ENCODE assay signal across 1 cellular context in genomic region chr4:2744576-2745270, GRCh38.
TF ChIP-seq lines count a peak whose summit lies in the region.

No MANE protein-coding gene starts in this region.

TF ChIP-seq in HepG2, 621 proteins besides CTCF, POLR2A, EP300 and RAD21:
- TF ChIP-seq FLYWCH1 (CRISPR knock-in tag; IDR thresholded peaks at IDR 0.05) (no peak), GABPA (IDR thresholded peaks at IDR 0.05; ENCODE audit: low read depth, low read length) (no peak), GABPA (CRISPR knock-in tag; IDR thresholded peaks at IDR 0.05; ENCODE audit: low read depth) (no peak), AGO2 (optimal IDR thresholded peaks at IDR 0.05; ENCODE audit: low read depth, low read length) (peak; percentile 29), HNF4A (CRISPR knock-in tag; IDR thresholded peaks at IDR 0.05) (no peak)
- TF ChIP-seq, protein P1, sequence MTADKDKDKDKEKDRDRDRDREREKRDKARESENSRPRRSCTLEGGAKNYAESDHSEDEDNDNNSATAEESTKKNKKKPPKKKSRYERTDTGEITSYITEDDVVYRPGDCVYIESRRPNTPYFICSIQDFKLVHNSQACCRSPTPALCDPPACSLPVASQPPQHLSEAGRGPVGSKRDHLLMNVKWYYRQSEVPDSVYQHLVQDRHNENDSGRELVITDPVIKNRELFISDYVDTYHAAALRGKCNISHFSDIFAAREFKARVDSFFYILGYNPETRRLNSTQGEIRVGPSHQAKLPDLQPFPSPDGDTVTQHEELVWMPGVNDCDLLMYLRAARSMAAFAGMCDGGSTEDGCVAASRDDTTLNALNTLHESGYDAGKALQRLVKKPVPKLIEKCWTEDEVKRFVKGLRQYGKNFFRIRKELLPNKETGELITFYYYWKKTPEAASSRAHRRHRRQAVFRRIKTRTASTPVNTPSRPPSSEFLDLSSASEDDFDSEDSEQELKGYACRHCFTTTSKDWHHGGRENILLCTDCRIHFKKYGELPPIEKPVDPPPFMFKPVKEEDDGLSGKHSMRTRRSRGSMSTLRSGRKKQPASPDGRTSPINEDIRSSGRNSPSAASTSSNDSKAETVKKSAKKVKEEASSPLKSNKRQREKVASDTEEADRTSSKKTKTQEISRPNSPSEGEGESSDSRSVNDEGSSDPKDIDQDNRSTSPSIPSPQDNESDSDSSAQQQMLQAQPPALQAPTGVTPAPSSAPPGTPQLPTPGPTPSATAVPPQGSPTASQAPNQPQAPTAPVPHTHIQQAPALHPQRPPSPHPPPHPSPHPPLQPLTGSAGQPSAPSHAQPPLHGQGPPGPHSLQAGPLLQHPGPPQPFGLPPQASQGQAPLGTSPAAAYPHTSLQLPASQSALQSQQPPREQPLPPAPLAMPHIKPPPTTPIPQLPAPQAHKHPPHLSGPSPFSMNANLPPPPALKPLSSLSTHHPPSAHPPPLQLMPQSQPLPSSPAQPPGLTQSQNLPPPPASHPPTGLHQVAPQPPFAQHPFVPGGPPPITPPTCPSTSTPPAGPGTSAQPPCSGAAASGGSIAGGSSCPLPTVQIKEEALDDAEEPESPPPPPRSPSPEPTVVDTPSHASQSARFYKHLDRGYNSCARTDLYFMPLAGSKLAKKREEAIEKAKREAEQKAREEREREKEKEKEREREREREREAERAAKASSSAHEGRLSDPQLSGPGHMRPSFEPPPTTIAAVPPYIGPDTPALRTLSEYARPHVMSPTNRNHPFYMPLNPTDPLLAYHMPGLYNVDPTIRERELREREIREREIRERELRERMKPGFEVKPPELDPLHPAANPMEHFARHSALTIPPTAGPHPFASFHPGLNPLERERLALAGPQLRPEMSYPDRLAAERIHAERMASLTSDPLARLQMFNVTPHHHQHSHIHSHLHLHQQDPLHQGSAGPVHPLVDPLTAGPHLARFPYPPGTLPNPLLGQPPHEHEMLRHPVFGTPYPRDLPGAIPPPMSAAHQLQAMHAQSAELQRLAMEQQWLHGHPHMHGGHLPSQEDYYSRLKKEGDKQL (CRISPR knock-in tag; IDR thresholded peaks at IDR 0.05; ENCODE audit: low read depth), result no peak
